21 cellular contexts compared by ENCODE assay signal in the genomic region with DNA sequence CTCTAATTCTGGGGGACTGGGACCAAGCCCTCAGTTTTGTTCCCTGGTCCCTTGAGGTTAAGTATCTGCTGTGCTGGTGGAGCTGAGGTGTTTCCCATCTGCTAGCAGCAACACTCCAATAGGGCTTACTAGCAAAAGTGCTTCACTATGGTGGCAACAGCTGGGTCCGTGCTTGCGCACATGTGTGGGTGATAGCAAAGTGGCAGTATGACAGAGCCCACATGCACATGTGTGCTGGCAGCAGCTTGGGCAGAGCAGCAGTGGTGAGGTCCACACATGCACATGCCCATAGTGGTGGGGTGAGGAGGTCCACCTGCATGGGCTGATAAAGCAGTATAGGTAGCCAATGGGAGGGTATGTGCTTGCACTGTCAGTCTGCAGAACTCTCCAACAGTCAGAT.
"Had no signal": no experiment of that assay in that cellular context is flagged by ENCODE, and none has a peak within 500 bp of the region (broad histone marks: within the 10 kb centered on the region; RNA-seq: fewer than 3 reads in every experiment).

No MANE protein-coding gene starts in this region.

- H3K4me1 Mint-ChIP-seq: immature natural killer cell; nephron; stimulated activated naive B cell treated with anti-CD40 and anti-IgM and Interleukin-4, amounts not matched to agents 10 μg/mL and 1 μg/mL and 100 μg/mL, for 72 hours; stimulated activated naive CD8-positive, alpha-beta T cell treated with anti-CD3 and anti-CD28 coated beads, Interleukin-15, amount 100 ng/mL, for 72 hours had no signal

- DNase-seq: effector memory CD8-positive, alpha-beta T cell; esophagus squamous epithelium; foreskin fibroblast; immature natural killer cell; left ventricle myocardium inferior; lower lobe of right lung; mesenchymal stem cell; midbrain; psoas muscle; retina; right lobe of liver; stimulated activated CD4-positive, alpha-beta T cell treated with anti-CD3 and anti-CD28 coated beads, Interleukin-4, amount 100 ng/mL, for 1 hour; stimulated activated CD8-positive, alpha-beta memory T cell treated with anti-CD3 and anti-CD28 coated beads, Interleukin-4, amount 100 ng/mL, for 48 hours; stimulated activated naive B cell treated with anti-CD40 and anti-IgM and Interleukin-4, amounts not matched to agents 10 μg/mL and 1 μg/mL and 100 μg/mL, for 72 hours; stimulated activated naive CD8-positive, alpha-beta T cell treated with anti-CD3 and anti-CD28 coated beads, Interleukin-15, amount 100 ng/mL, for 72 hours; transverse colon; uterus had no signal

- H3K36me3 Mint-ChIP-seq: stimulated activated naive B cell treated with anti-CD40 and anti-IgM and Interleukin-4, amounts not matched to agents 10 μg/mL and 1 μg/mL and 100 μg/mL, for 72 hours had no signal

- H3K36me3 ChIP-seq: esophagus squamous epithelium, gastroesophageal sphincter, left ventricle myocardium inferior, lower lobe of right lung, neutrophil, right lobe of liver, thoracic aorta, transverse colon, uterus had no signal

- H3K4me3 ChIP-seq: esophagus squamous epithelium, gastroesophageal sphincter, left ventricle myocardium inferior, lower lobe of right lung, psoas muscle, right lobe of liver, thoracic aorta, transverse colon, uterus had no signal

- H3K4me3 Mint-ChIP-seq: effector memory CD8-positive, alpha-beta T cell; immature natural killer cell; nephron; stimulated activated naive B cell treated with anti-CD40 and anti-IgM and Interleukin-4, amounts not matched to agents 10 μg/mL and 1 μg/mL and 100 μg/mL, for 72 hours; stimulated activated naive CD8-positive, alpha-beta T cell treated with anti-CD3 and anti-CD28 coated beads, Interleukin-15, amount 100 ng/mL, for 72 hours had no signal

- H3K27me3 Mint-ChIP-seq: effector memory CD8-positive, alpha-beta T cell; stimulated activated naive B cell treated with anti-CD40 and anti-IgM and Interleukin-4, amounts not matched to agents 10 μg/mL and 1 μg/mL and 100 μg/mL, for 72 hours; stimulated activated naive CD8-positive, alpha-beta T cell treated with anti-CD3 and anti-CD28 coated beads, Interleukin-15, amount 100 ng/mL, for 72 hours had no signal

- H3K9me3 ChIP-seq: esophagus squamous epithelium, gastroesophageal sphincter, left ventricle myocardium inferior, lower lobe of right lung, neutrophil, psoas muscle, right lobe of liver, thoracic aorta, transverse colon, uterus had no signal

- H3K27ac Mint-ChIP-seq: effector memory CD8-positive, alpha-beta T cell; immature natural killer cell; nephron; stimulated activated naive B cell treated with anti-CD40 and anti-IgM and Interleukin-4, amounts not matched to agents 10 μg/mL and 1 μg/mL and 100 μg/mL, for 72 hours; stimulated activated naive CD8-positive, alpha-beta T cell treated with anti-CD3 and anti-CD28 coated beads, Interleukin-15, amount 100 ng/mL, for 72 hours had no signal

- H3K27ac ChIP-seq: esophagus squamous epithelium, gastroesophageal sphincter, left ventricle myocardium inferior, lower lobe of right lung, neutrophil, psoas muscle, right lobe of liver, thoracic aorta, transverse colon, uterus had no signal

- H3K4me1 ChIP-seq: esophagus squamous epithelium, gastroesophageal sphincter, left ventricle myocardium inferior, lower lobe of right lung, psoas muscle, right lobe of liver, transverse colon, uterus had no signal

- H3K27me3 ChIP-seq: esophagus squamous epithelium, gastroesophageal sphincter, neutrophil, right lobe of liver, transverse colon, uterus had no signal

- H3K9me3 Mint-ChIP-seq: nephron had no signal

- ATAC-seq: effector memory CD8-positive, alpha-beta T cell; gastroesophageal sphincter; lower lobe of right lung; psoas muscle; stimulated activated naive B cell treated with anti-CD40 and anti-IgM and Interleukin-4, amounts not matched to agents 10 μg/mL and 1 μg/mL and 100 μg/mL, for 72 hours; stimulated activated naive CD8-positive, alpha-beta T cell treated with anti-CD3 and anti-CD28 coated beads, Interleukin-15, amount 100 ng/mL, for 72 hours had no signal
